10 cellular contexts compared by ENCODE assay signal in genomic region chr12:75724913-75725312, GRCh38.
DNase-seq lines count a peak whose midpoint lies in the region; ATAC-seq and TF ChIP-seq lines count a peak whose summit lies in the region.
"Had no signal": no experiment of that assay in that cellular context is flagged by ENCODE, and none has a peak within 500 bp of the region (broad histone marks: within the 10 kb centered on the region; RNA-seq: fewer than 3 reads in every experiment).

No MANE protein-coding gene starts in this region.

- peak overlapping the region; percentile 85 for H3K27ac ChIP-seq in osteoblast (ENCODE audit: low read depth, low read length)
- no peak overlapping the region for H3K27ac ChIP-seq in endodermal cell (ENCODE audit: low read depth, low read length)
- H3K27ac ChIP-seq: neutrophil had no signal

- no peaks in the 10 kb centered on the region for H3K9me3 Mint-ChIP-seq in endodermal cell

- H3K4me3 Mint-ChIP-seq in endodermal cell, result no peak overlapping the region
- H3K4me3 Mint-ChIP-seq: activated CD4-positive, alpha-beta T cell treated with anti-CD3 and anti-CD28 coated beads, Interleukin-2, amount 10 ng/mL, durations not matched to agents 7 days and 5 days had no signal

- no peak for ATAC-seq in GM21360 (IDR thresholded peaks at IDR 0.05; ENCODE audit: unreplicated experiment)

- H3K4me2 ChIP-seq in osteoblast (ENCODE audit: insufficient read depth, low read length), result peak overlapping the region; percentile 79

- H3K9ac ChIP-seq in endodermal cell (ENCODE audit: extremely low read depth, low read length, poor library complexity, severe bottlenecking), result no peak overlapping the region

- H3K27me3 ChIP-seq in osteoblast (ENCODE audit: insufficient read depth, low read length) (no peaks in the 10 kb centered on the region), endodermal cell (ENCODE audit: control insufficient read depth, insufficient read depth, low read length, poor library complexity, severe bottlenecking) (no peaks in the 10 kb centered on the region)
- H3K27me3 ChIP-seq: neutrophil had no signal

- no peaks in the 10 kb centered on the region for H3K79me2 ChIP-seq in osteoblast (ENCODE audit: insufficient read depth, low read length)

- no peak overlapping the region for H3K4me3 ChIP-seq in epithelial cell of esophagus (ENCODE audit: low read length)
- H3K4me3 ChIP-seq in osteoblast (ENCODE audit: insufficient read depth, low read length), result peak overlapping the region; percentile 50
- no peak overlapping the region for H3K4me3 ChIP-seq in endodermal cell (ENCODE audit: low read length)

- H3K36me3 ChIP-seq in osteoblast (ENCODE audit: insufficient read depth, low read length) (no peaks in the 10 kb centered on the region), endodermal cell (ENCODE audit: control insufficient read depth, insufficient read depth, low read length) (no peaks in the 10 kb centered on the region)
- H3K36me3 ChIP-seq: neutrophil had no signal

- peaks cover 40% of the 10 kb centered on the region for H3K4me1 ChIP-seq in osteoblast (ENCODE audit: insufficient read depth, low read length)
- H3K4me1 ChIP-seq in endodermal cell (ENCODE audit: control insufficient read depth, insufficient read depth, low read length), result peaks cover 16% of the 10 kb centered on the region

- DNase-seq in Daoy (ENCODE audit: low read depth) (peak; percentile 78), NCI-H510A (lab: John Stamatoyannopoulos, UW) (peak; percentile 54), epithelial cell of esophagus (ENCODE audit: low read depth) (peak; percentile 52), osteoblast (ENCODE audit: insufficient read length, low spot score, missing footprints) (no peak), endodermal cell (no peak)
- DNase-seq in activated CD4-positive, alpha-beta T cell treated with anti-CD3 and anti-CD28 coated beads, Interleukin-2, amount 50 U/mL, for 4 hours, result no peak
- no peak for DNase-seq in activated effector memory CD4-positive, alpha-beta T cell treated with Interleukin-2 at 50 U/mL for 16 hours
- DNase-seq: activated CD4-positive, alpha-beta T cell treated with anti-CD3 and anti-CD28 coated beads, Interleukin-2, amount 10 ng/mL, durations not matched to agents 7 days and 5 days had no signal

- 62 to 79% methylated on average over 4 to 5 of the region's 5 CpGs for WGBS in endodermal cell (ENCODE audit: insufficient coverage in 1 of 2, insufficient read length in 1 of 2), 2 experiments

- H3K4me1 Mint-ChIP-seq in endodermal cell, result peaks cover 51% of the 10 kb centered on the region

- peak overlapping the region; percentile 73 for H2AFZ ChIP-seq in osteoblast (ENCODE audit: low read length)

- H3K27me3 Mint-ChIP-seq in endodermal cell (ENCODE audit: insufficient read depth), result no peaks in the 10 kb centered on the region

- no peaks in the 10 kb centered on the region for H4K20me1 ChIP-seq in osteoblast (ENCODE audit: insufficient read depth, low read length)

- no peaks in the 10 kb centered on the region for H3K36me3 Mint-ChIP-seq in endodermal cell (ENCODE audit: low read depth)

- H3K9me3 ChIP-seq in osteoblast (ENCODE audit: low read depth, low read length), result no peaks in the 10 kb centered on the region
- H3K9me3 ChIP-seq in endodermal cell (ENCODE audit: control insufficient read depth, low read length), result peaks cover 12% of the 10 kb centered on the region
- H3K9me3 ChIP-seq: neutrophil had no signal

- TF ChIP-seq CTCF in epithelial cell of esophagus (IDR thresholded peaks at IDR 0.05; ENCODE audit: insufficient read depth, low read depth, low read length, missing control alignments) (no peak), osteoblast (IDR thresholded peaks at IDR 0.05; ENCODE audit: extremely low read depth, low read depth, low read length) (no peak), endodermal cell (conservative IDR thresholded peaks at IDR 0.05) (no peak)

- H3K27ac Mint-ChIP-seq in endodermal cell, result no peak overlapping the region
- H3K27ac Mint-ChIP-seq: activated CD4-positive, alpha-beta T cell treated with anti-CD3 and anti-CD28 coated beads, Interleukin-2, amount 10 ng/mL, durations not matched to agents 7 days and 5 days had no signal

Comparison
In these comparisons a context has a peak if more than half of its experiments do, and no peak if none do; other contexts are left out.
1. DNase-seq: peak in Daoy (single experiment), NCI-H510A (single experiment) and epithelial cell of esophagus (single experiment); none in osteoblast (single experiment), endodermal cell (single experiment), activated CD4-positive, alpha-beta T cell treated with anti-CD3 and anti-CD28 coated beads, Interleukin-2, amount 50 U/mL, for 4 hours (0 of 2) and activated effector memory CD4-positive, alpha-beta T cell treated with Interleukin-2 at 50 U/mL for 16 hours (single experiment).